In genomic region chr17:33874617-33875060, GRCh38 we compare ENCODE assay signal across 1 cellular context.
A peak's percentile ranks its signal among the peaks of the same experiment; 100 is the strongest.
TF ChIP-seq lines count a peak whose summit lies in the region.

No MANE protein-coding gene starts in this region.

TF ChIP-seq in K562, 482 proteins besides CTCF, POLR2A, EP300 and RAD21 (continued from another document and continues in another):
- TF ChIP-seq JUND (IDR thresholded peaks at IDR 0.05; ENCODE audit: borderline replicate concordance, low read depth, low read length), result peak; percentile 63
- TF ChIP-seq JUND (tag; IDR thresholded peaks at IDR 0.05; ENCODE audit: borderline replicate concordance, low read depth, low read length), result peak; percentile 60; the same call in 2 of the 3 replicates
- TF ChIP-seq JUNB (CRISPR knock-in tag; conservative IDR thresholded peaks at IDR 0.05), result no peak
- TF ChIP-seq YY1 (IDR thresholded peaks at IDR 0.05; ENCODE audit: borderline replicate concordance in 1 of 3, control insufficient read depth in 1 of 3, extremely low read depth in 1 of 3, insufficient read depth in 3 of 3, insufficient read length in 1 of 3, insufficient replicate concordance in 2 of 3, low read depth in 1 of 3, low read length in 2 of 3), result peak in 1 of 3 experiments; percentile 10
- peak; percentile 68; the same call in 1 of the 2 replicates for TF ChIP-seq NBN (IDR thresholded peaks at IDR 0.05; ENCODE audit: low read depth)
- no peak for TF ChIP-seq ZNF175 (CRISPR knock-in tag; IDR thresholded peaks at IDR 0.05; ENCODE audit: low read depth)
- TF ChIP-seq MTA1 (IDR thresholded peaks at IDR 0.05; ENCODE audit: borderline replicate concordance), result peak; percentile 89
- TF ChIP-seq ZNF780A (CRISPR knock-in tag; IDR thresholded peaks at IDR 0.05), result no peak
- peak; percentile 96 for TF ChIP-seq CBFA2T3 (IDR thresholded peaks at IDR 0.05)
- TF ChIP-seq EHMT2 (IDR thresholded peaks at IDR 0.05), result peak; percentile 60
- TF ChIP-seq SUPT5H (IDR thresholded peaks at IDR 0.05), result no peak
- TF ChIP-seq ZBTB26 (CRISPR knock-in tag; IDR thresholded peaks at IDR 0.05), result no peak
- peak; percentile 80 for TF ChIP-seq TOE1 (IDR thresholded peaks at IDR 0.05; ENCODE audit: borderline replicate concordance)
- no peak for TF ChIP-seq TOE1 (CRISPR knock-in tag; IDR thresholded peaks at IDR 0.05; ENCODE audit: borderline replicate concordance, low read depth)
- TF ChIP-seq ZNF184 (CRISPR knock-in tag; IDR thresholded peaks at IDR 0.05), result no peak
- TF ChIP-seq ZNF778 (CRISPR knock-in tag; IDR thresholded peaks at IDR 0.05), result no peak
- peak; percentile 43; the same call in 1 of the 2 replicates for TF ChIP-seq ELF1 (tag; IDR thresholded peaks at IDR 0.05)
- TF ChIP-seq RBM25 (IDR thresholded peaks at IDR 0.05; ENCODE audit: low read depth, low read length, severe bottlenecking), result no peak
- TF ChIP-seq ZC3H4 (CRISPR knock-in tag; IDR thresholded peaks at IDR 0.05; ENCODE audit: borderline replicate concordance), result no peak
- no peak for TF ChIP-seq TGIF2 (CRISPR knock-in tag; IDR thresholded peaks at IDR 0.05)
- no peak for TF ChIP-seq ZNF561 (CRISPR knock-in tag; conservative IDR thresholded peaks at IDR 0.05)
- TF ChIP-seq E2F6 (IDR thresholded peaks at IDR 0.05; ENCODE audit: borderline replicate concordance in 1 of 2, extremely low read depth in 1 of 2, insufficient read depth in 1 of 2, insufficient read length in 1 of 2, low read depth in 1 of 2, low read length in 1 of 2, poor library complexity in 1 of 2, severe bottlenecking in 1 of 2), result peak; percentile 15 to 16
- peak; percentile 62; the same call in 1 of the 2 replicates for TF ChIP-seq FOXM1 (IDR thresholded peaks at IDR 0.05; ENCODE audit: low read depth)
- TF ChIP-seq FOXM1 (CRISPR knock-in tag; IDR thresholded peaks at IDR 0.05; ENCODE audit: low read depth), result no peak
- peak in 1 of 2 experiments; percentile 95; a peak in 2 of 4 replicates for TF ChIP-seq HDAC1 (IDR thresholded peaks at IDR 0.05)
- peak; percentile 89 to 95; a peak in 3 of 4 replicates for TF ChIP-seq RCOR1 (IDR thresholded peaks at IDR 0.05; ENCODE audit: borderline replicate concordance in 1 of 2, low read depth in 2 of 2, low read length in 2 of 2)
- TF ChIP-seq BCOR (IDR thresholded peaks at IDR 0.05), result no peak
- 0 out of 2 replicates have a peak, but pooled peaks have one; percentile 33 for TF ChIP-seq ZNF76 (CRISPR knock-in tag; IDR thresholded peaks at IDR 0.05; ENCODE audit: borderline replicate concordance)
- peak; percentile 45; the same call in 1 of the 2 replicates for TF ChIP-seq GATAD2B (IDR thresholded peaks at IDR 0.05; ENCODE audit: borderline replicate concordance)
- no peak for TF ChIP-seq NONO (IDR thresholded peaks at IDR 0.05; ENCODE audit: low read depth in 2 of 2, low read length in 1 of 2)
- no peak for TF ChIP-seq ZNF696 (CRISPR knock-in tag; conservative IDR thresholded peaks at IDR 0.05)
- TF ChIP-seq MIER1 (IDR thresholded peaks at IDR 0.05; ENCODE audit: low read depth), result no peak
- peak in 1 of 2 experiments; percentile 76 for TF ChIP-seq NCOA2 (IDR thresholded peaks at IDR 0.05; ENCODE audit: partially characterized antibody in 2 of 2)
- peak; percentile 57 for TF ChIP-seq CXXC5 (CRISPR knock-in tag; IDR thresholded peaks at IDR 0.05)
- no peak for TF ChIP-seq MCM7 (IDR thresholded peaks at IDR 0.05)
- no peak for TF ChIP-seq ZNF121 (CRISPR knock-in tag; conservative IDR thresholded peaks at IDR 0.05)
- peak; percentile 60 to 66 for TF ChIP-seq AFF1 (IDR thresholded peaks at IDR 0.05; ENCODE audit: low read depth in 1 of 2, partially characterized antibody in 2 of 2)
- 0 out of 2 replicates have a peak, but pooled peaks have one; percentile 3 for TF ChIP-seq GABPA (tag; conservative IDR thresholded peaks at IDR 0.05; ENCODE audit: low read depth)
- peak; percentile 99 for TF ChIP-seq SPI1 (IDR thresholded peaks at IDR 0.05; ENCODE audit: borderline replicate concordance, low read depth, low read length)
- no peak; the same call in none of the 2 replicates for TF ChIP-seq MTA2 (IDR thresholded peaks at IDR 0.05; ENCODE audit: low read depth)
- TF ChIP-seq ZBTB1 (CRISPR knock-in tag; IDR thresholded peaks at IDR 0.05; ENCODE audit: borderline replicate concordance, low read depth), result no peak
- peak; percentile 74; the same call in 1 of the 2 replicates for TF ChIP-seq MXI1 (IDR thresholded peaks at IDR 0.05; ENCODE audit: low read depth, low read length)
- peak; percentile 85 to 93 for TF ChIP-seq FOXK2 (conservative IDR thresholded peaks at IDR 0.05 in 1 of 2, IDR thresholded peaks at IDR 0.05 in 1 of 2; ENCODE audit: low read depth in 2 of 2)
- no peak for TF ChIP-seq PHTF2 (CRISPR knock-in tag; IDR thresholded peaks at IDR 0.05)
- peak; percentile 92 to 94 for TF ChIP-seq KDM1A (IDR thresholded peaks at IDR 0.05)
- peak; percentile 90 for TF ChIP-seq SMARCA4 (IDR thresholded peaks at IDR 0.05)
- TF ChIP-seq PBX2 (CRISPR knock-in tag; IDR thresholded peaks at IDR 0.05; ENCODE audit: low read depth), result no peak
- TF ChIP-seq PBX2 (tag; conservative IDR thresholded peaks at IDR 0.05; ENCODE audit: low read depth), result peak; percentile 35; the same call in 1 of the 2 replicates
- TF ChIP-seq GATAD2A (IDR thresholded peaks at IDR 0.05), result peak; percentile 92; the same call in 1 of the 2 replicates
- peak; percentile 83 for TF ChIP-seq DPF2 (IDR thresholded peaks at IDR 0.05)
- TF ChIP-seq THRB (CRISPR knock-in tag; conservative IDR thresholded peaks at IDR 0.05), result no peak
- TF ChIP-seq FOXK1 (CRISPR knock-in tag; IDR thresholded peaks at IDR 0.05; ENCODE audit: borderline replicate concordance), result no peak
- no peak for TF ChIP-seq USF1 (CRISPR knock-in tag; IDR thresholded peaks at IDR 0.05)
- TF ChIP-seq SMARCE1 (IDR thresholded peaks at IDR 0.05), result peak; percentile 82
- TF ChIP-seq DACH1 (IDR thresholded peaks at IDR 0.05; ENCODE audit: partially characterized antibody), result peak; percentile 64
- 0 out of 2 replicates have a peak, but pooled peaks have one; percentile 14 for TF ChIP-seq ZBTB7A (IDR thresholded peaks at IDR 0.05; ENCODE audit: borderline replicate concordance, control insufficient read depth, low read depth, low read length)
- TF ChIP-seq ZNF766 (CRISPR knock-in tag; conservative IDR thresholded peaks at IDR 0.05), result peak; percentile 68; the same call in 1 of the 2 replicates
- TF ChIP-seq CREB1 (IDR thresholded peaks at IDR 0.05), result 0 out of 2 replicates have a peak, but pooled peaks have one; percentile 19
- no peak for TF ChIP-seq CREB1 (CRISPR knock-in tag; IDR thresholded peaks at IDR 0.05)
- TF ChIP-seq NCOR1 (IDR thresholded peaks at IDR 0.05), result peak; percentile 93
- TF ChIP-seq ZMIZ1 (IDR thresholded peaks at IDR 0.05; ENCODE audit: low read depth in 2 of 2, low read length in 2 of 2), result peak in 1 of 2 experiments; percentile 83; a peak in 2 of 4 replicates
- TF ChIP-seq RBM34 (IDR thresholded peaks at IDR 0.05; ENCODE audit: borderline replicate concordance, insufficient read depth, low read length), result no peak
- no peak for TF ChIP-seq ZFPM2 (CRISPR knock-in tag; IDR thresholded peaks at IDR 0.05)
- peak; percentile 32; the same call in 1 of the 2 replicates for TF ChIP-seq C11orf30 (IDR thresholded peaks at IDR 0.05; ENCODE audit: low read depth)
